9 cellular contexts compared by ENCODE assay signal in the genomic region with DNA sequence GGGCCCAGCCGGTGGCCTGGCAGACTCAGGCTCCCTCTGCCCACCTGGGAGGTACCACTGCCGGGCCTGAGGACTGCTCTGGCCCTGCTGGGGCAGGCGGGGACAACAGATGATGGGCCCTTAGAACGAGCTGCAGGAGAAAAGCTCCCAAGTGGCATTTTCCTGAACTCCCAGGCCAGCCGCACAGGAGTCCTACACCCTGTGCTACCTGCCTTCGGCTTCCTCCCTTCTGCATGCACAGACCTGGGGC. TPM values are rescaled to one million over a fixed set of nuclear protein-coding genes. Genes with fewer than 3 reads are reported as not detected.
DNase-seq lines count a peak whose midpoint lies in the region; ATAC-seq, FAIRE-seq and TF ChIP-seq lines count a peak whose summit lies in the region.
"Had no signal": no experiment of that assay in that cellular context is flagged by ENCODE, and none has a peak within 500 bp of the region (broad histone marks: within the 10 kb centered on the region; RNA-seq: fewer than 3 reads in every experiment).

No MANE protein-coding gene starts in this region.

- H3K4me1 ChIP-seq in GM12878 (ENCODE audit: control insufficient read depth, insufficient read depth, low read length): no peaks in the 10 kb centered on the region

- H3K27ac ChIP-seq in GM12878 (ENCODE audit: control insufficient read depth, insufficient read depth): no peak overlapping the region

- intact Hi-C loops in GM12878 (cut with micrococcal nuclease; ENCODE audit: unreplicated experiment): no loop called here

- peak in 2 of 3 experiments; percentile 27 to 33; a peak in 2 of 6 replicates for TF ChIP-seq CTCF in GM12878 (IDR thresholded peaks at IDR 0.05 in 2 of 3, conservative IDR thresholded peaks at IDR 0.05 in 1 of 3; ENCODE audit: control insufficient read depth in 2 of 3, extremely low read depth in 1 of 3, insufficient read depth in 1 of 3, low read depth in 3 of 3, low read length in 3 of 3)

- SMC1A ChIA-PET in GM12878 (lab: Charles Lee; ENCODE audit: uncharacterized antibody, unreplicated experiment): no interaction called here

- no peak for TF ChIP-seq RAD21 in GM12878 (IDR thresholded peaks at IDR 0.05; ENCODE audit: insufficient read depth, low read depth, low read length)

- peaks cover 4 to 5% of the 10 kb centered on the region in 2 experiments; a peak in 3 of 4 replicates for H3K36me3 ChIP-seq in GM12878 (ENCODE audit: control insufficient read depth in 2 of 2, insufficient read depth in 2 of 2, low read length in 1 of 2)

- WGBS in GM12878 (ENCODE audit: insufficient coverage, insufficient replicate concordance, low lambda C conversion rate, missing lambda C conversion rate): 72% methylated on average over 6 of the region's 6 CpGs

- no peaks in the 10 kb centered on the region for H4K20me1 ChIP-seq in GM12878 (ENCODE audit: control insufficient read depth, insufficient read depth)

- no peak for TF ChIP-seq EP300 in GM12878 (IDR thresholded peaks at IDR 0.05; ENCODE audit: borderline replicate concordance in 1 of 2, control insufficient read depth in 1 of 2, low read depth in 2 of 2, low read length in 2 of 2)

- no peaks in the 10 kb centered on the region for H3K9me3 ChIP-seq in GM12878 (replicated peaks; ENCODE audit: control insufficient read depth, insufficient read depth, low read length)

- BruUV-seq in GM12878 (replicated peaks; lab: Mats Ljungman, UMichigan): no TSS peak

- H3K4me2 ChIP-seq in GM12878 (ENCODE audit: control insufficient read depth, insufficient read depth): no peak overlapping the region

- CTCF ChIA-PET in GM12878 (lab: Yijun Ruan, JAX): no interaction called here

- H3K9ac ChIP-seq in GM12878 (ENCODE audit: control insufficient read depth, insufficient read depth, low read length): no peak overlapping the region

- POLR2A ChIA-PET in GM12878 (lab: Charles Lee): no interaction called here

- in situ Hi-C loops in GM12878 (cut with MboI): no loop called here

- H3K27me3 ChIP-seq in GM12878 (replicated peaks in 1 of 2; ENCODE audit: control insufficient read depth in 2 of 2, insufficient read depth in 2 of 2, low read length in 1 of 2): no peaks in the 10 kb centered on the region

- RAD21 ChIA-PET in GM12878 (lab: Charles Lee; ENCODE audit: unreplicated experiment): no interaction called here

- TF ChIP-seq POLR2A in GM12878 (IDR thresholded peaks at IDR 0.05; ENCODE audit: low read depth, low read length): no peak

- H3K4me3 ChIP-seq in GM12878: no peak overlapping the region

- FAIRE-seq in GM12878 (lab: Jason Lieb, UNC): no peak

- no peaks in the 10 kb centered on the region for H3K79me2 ChIP-seq in GM12878 (ENCODE audit: control insufficient read depth, insufficient read depth, low read length)

- no peak overlapping the region for H2AFZ ChIP-seq in GM12878 (ENCODE audit: control insufficient read depth, low read depth, low read length)

- DNase-seq in stimulated activated CD4-positive, alpha-beta T cell treated with anti-CD3 and anti-CD28 coated beads, Interleukin-4, amount 100 ng/mL, for 1 hour: peak; percentile 16
- DNase-seq in stimulated activated CD4-positive, alpha-beta T cell treated with anti-CD3 and anti-CD28 coated beads, Interleukin-4, amount 100 ng/mL, for 24 hours: no peak
- DNase-seq in GM12878 (ENCODE audit: low read depth, low spot score) (no peak), mesenteric fat pad (ENCODE audit: low spot score) (peak; percentile 85), NCI-H128 (lab: John Stamatoyannopoulos, UW; ENCODE audit: unreplicated experiment) (no peak), HK-2 (ENCODE audit: unreplicated experiment) (no peak), NCI-H2171 treated with DMSO at 0.1 percent for 48 hours (lab: John Stamatoyannopoulos, UW) (no peak), NCI-H82 treated with DMSO at 0.1 percent for 48 hours (lab: John Stamatoyannopoulos, UW; ENCODE audit: unreplicated experiment) (no peak)
- DNase-seq: NCI-H748 treated with DMSO at 0.1 percent for 48 hours had no signal

- ATAC-seq in GM12878: peak; percentile 66

TF ChIP-seq in GM12878, 131 proteins besides CTCF, POLR2A, EP300 and RAD21:
- TF ChIP-seq LARP7 (IDR thresholded peaks at IDR 0.05) (no peak), SIX5 (IDR thresholded peaks at IDR 0.05; ENCODE audit: low read depth, low read length, severe bottlenecking) (no peak), BCL11A (IDR thresholded peaks at IDR 0.05; ENCODE audit: low read depth, low read length) (no peak), NFYA (IDR thresholded peaks at IDR 0.05; ENCODE audit: borderline replicate concordance, low read depth, low read length) (no peak), PML (IDR thresholded peaks at IDR 0.05; ENCODE audit: low read length) (no peak), NFXL1 (IDR thresholded peaks at IDR 0.05; ENCODE audit: borderline replicate concordance) (no peak), CHD4 (IDR thresholded peaks at IDR 0.05) (no peak), ZBTB33 (IDR thresholded peaks at IDR 0.05) (no peak), SUPT20H (IDR thresholded peaks at IDR 0.05; ENCODE audit: borderline replicate concordance, control insufficient read depth, low read depth, low read length) (no peak), EED (IDR thresholded peaks at IDR 0.05; ENCODE audit: low read depth) (no peak)
- TF ChIP-seq, protein P1, sequence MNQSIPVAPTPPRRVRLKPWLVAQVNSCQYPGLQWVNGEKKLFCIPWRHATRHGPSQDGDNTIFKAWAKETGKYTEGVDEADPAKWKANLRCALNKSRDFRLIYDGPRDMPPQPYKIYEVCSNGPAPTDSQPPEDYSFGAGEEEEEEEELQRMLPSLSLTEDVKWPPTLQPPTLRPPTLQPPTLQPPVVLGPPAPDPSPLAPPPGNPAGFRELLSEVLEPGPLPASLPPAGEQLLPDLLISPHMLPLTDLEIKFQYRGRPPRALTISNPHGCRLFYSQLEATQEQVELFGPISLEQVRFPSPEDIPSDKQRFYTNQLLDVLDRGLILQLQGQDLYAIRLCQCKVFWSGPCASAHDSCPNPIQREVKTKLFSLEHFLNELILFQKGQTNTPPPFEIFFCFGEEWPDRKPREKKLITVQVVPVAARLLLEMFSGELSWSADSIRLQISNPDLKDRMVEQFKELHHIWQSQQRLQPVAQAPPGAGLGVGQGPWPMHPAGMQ (IDR thresholded peaks at IDR 0.05; ENCODE audit: borderline replicate concordance): no peak

RNA-seq across cellular contexts. Expression of gene DSTN, which starts 41.3 kb away (rescaled TPM):
- total RNA-seq in GM12878 (2013; cell fraction: nucleolus; rRNA removed): 5.4 and 6.0 TPM in 2 replicates
- total RNA-seq in GM12878 (2014; rRNA removed): 33.7 and 34.3 TPM in 2 replicates
- 39.0 and 39.4 TPM in 2 replicates for total RNA-seq in GM12878 (2014; rRNA removed; fragmentation: Illumina TruSeq; extraction: Trizol)
- 40.2 and 42.1 TPM in 2 replicates for total RNA-seq in GM12878 (2021)
- 28.9 TPM for polyA plus RNA-seq in GM12878 (2011; ENCODE audit: low read depth)
- 26.7 and 32.1 TPM in 2 replicates for polyA plus RNA-seq in GM12878 (2011; rRNA removed)
- polyA plus RNA-seq in GM12878 (2011; cell fraction: cytosol; rRNA removed): 10.6 and 10.8 TPM in 2 replicates
- polyA plus RNA-seq in GM12878 (2011; cell fraction: nucleus; rRNA removed): 12.5 and 15.6 TPM in 2 replicates
- 54.0 and 59.1 TPM in 2 replicates for polyA plus RNA-seq in GM12878 (2012)
- 62.7 and 65.1 TPM in 2 replicates for polyA plus RNA-seq in GM12878 (2014; fragmentation: Illumina TruSeq; extraction: Trizol)
- polyA plus RNA-seq in GM12878 (2014; fragmentation: Nextera tagmentation; extraction: Ambion mirVana): 10 to 100 TPM; 34.8 to 46.6 TPM
- 33.1 and 36.0 TPM in 2 replicates for polyA plus RNA-seq in GM12878 (2014; rRNA removed)
- polyA plus RNA-seq in GM12878 (2016; fragmentation: Nextera tagmentation; extraction: Ambion mirVana): 100 to 1,000 TPM; 128 to 137 TPM
- polyA minus RNA-seq in GM12878 (2011; rRNA and poly(A)+ RNA removed): 2.4 and 6.1 TPM in 2 replicates
- polyA minus RNA-seq in GM12878 (2011; cell fraction: cytosol; rRNA and poly(A)+ RNA removed): 5.3 and 7.2 TPM in 2 replicates
- polyA minus RNA-seq in GM12878 (2011; cell fraction: nucleus; rRNA and poly(A)+ RNA removed): 1.2 and 2.2 TPM in 2 replicates
- total RNA-seq in mesenteric fat pad: 165 TPM

Comparison
In these comparisons a context has a peak if more than half of its experiments do, and no peak if none do; other contexts are left out.
1. DNase-seq: peak in stimulated activated CD4-positive, alpha-beta T cell treated with anti-CD3 and anti-CD28 coated beads, Interleukin-4, amount 100 ng/mL, for 1 hour (single experiment) and mesenteric fat pad (single experiment); none in stimulated activated CD4-positive, alpha-beta T cell treated with anti-CD3 and anti-CD28 coated beads, Interleukin-4, amount 100 ng/mL, for 24 hours (single experiment), GM12878 (single experiment), NCI-H128 (single experiment), HK-2 (single experiment), NCI-H2171 treated with DMSO at 0.1 percent for 48 hours (single experiment) and NCI-H82 treated with DMSO at 0.1 percent for 48 hours (single experiment).